16 cellular contexts compared by ENCODE assay signal in the genomic region with DNA sequence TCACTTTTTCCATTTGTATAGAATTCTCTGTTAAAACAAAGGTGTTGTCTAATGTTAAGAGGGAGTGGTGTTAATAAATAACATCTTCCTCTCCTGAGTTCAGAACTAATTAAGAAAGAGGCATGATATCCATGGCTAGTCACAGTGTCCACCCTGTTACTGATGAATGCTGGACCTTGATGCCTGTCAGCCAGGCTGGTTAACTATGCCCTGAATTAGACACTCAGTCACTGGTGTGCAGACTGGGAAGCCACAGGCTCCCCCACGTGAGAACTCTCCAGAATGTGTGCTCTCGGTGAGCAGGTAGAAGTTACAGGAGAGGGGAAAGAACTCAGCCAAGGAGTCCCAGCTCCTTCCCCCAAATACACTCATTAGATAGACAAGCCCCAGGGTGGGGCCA. TPM values are rescaled to one million over a fixed set of nuclear protein-coding genes. Genes with fewer than 3 reads are reported as not detected.
A peak's percentile ranks its signal among the peaks of the same experiment; 100 is the strongest.
DNase-seq lines count a peak whose midpoint lies in the region; ATAC-seq and TF ChIP-seq lines count a peak whose summit lies in the region.
"Had no signal": no experiment of that assay in that cellular context is flagged by ENCODE, and none has a peak within 500 bp of the region (broad histone marks: within the 10 kb centered on the region; RNA-seq: fewer than 3 reads in every experiment).

No MANE protein-coding gene starts in this region.

- ATAC-seq in GM23338 (no peak), GM18498 (IDR thresholded peaks at IDR 0.05; ENCODE audit: unreplicated experiment) (no peak), GM18873 (IDR thresholded peaks at IDR 0.05; ENCODE audit: low FRiP score, unreplicated experiment) (no peak)

- no peak overlapping the region for H3K4me3 Mint-ChIP-seq in GM23338
- no peak overlapping the region for H3K4me3 Mint-ChIP-seq in mesothelial cell of epicardium

- H3K9me2 ChIP-seq in GM23338 (ENCODE audit: insufficient read depth) = no peaks in the 10 kb centered on the region

- H4K20me1 ChIP-seq in GM23338 (replicated peaks; ENCODE audit: insufficient read depth) = no peaks in the 10 kb centered on the region; the same call in 1 of the 2 replicates
- peaks cover 14% of the 10 kb centered on the region for H4K20me1 ChIP-seq in smooth muscle cell (ENCODE audit: low read depth)

- H3K9me3 ChIP-seq in smooth muscle cell (replicated peaks; ENCODE audit: low read depth) = no peaks in the 10 kb centered on the region

- peaks cover 73% of the 10 kb centered on the region for H3K79me2 ChIP-seq in GM23338 (replicated peaks; ENCODE audit: insufficient read depth)
- H3K79me2 ChIP-seq in smooth muscle cell (ENCODE audit: low read depth) = peaks cover 56% of the 10 kb centered on the region

- no peak overlapping the region for H2AFZ ChIP-seq in GM23338
- H2AFZ ChIP-seq in smooth muscle cell (ENCODE audit: low read depth) = no peak overlapping the region

- WGBS in smooth muscle cell (ENCODE audit: low lambda C conversion rate) = 91% methylated on average over 2 of the region's 2 CpGs

- peaks cover 4% of the 10 kb centered on the region for H3K27me3 Mint-ChIP-seq in GM23338 (ENCODE audit: insufficient read depth, low read depth, poor library complexity)
- no peaks in the 10 kb centered on the region for H3K27me3 Mint-ChIP-seq in mesothelial cell of epicardium (ENCODE audit: low read depth)

- H3K4me2 ChIP-seq in GM23338 (no peak overlapping the region), smooth muscle cell (peak overlapping the region; percentile 12)

- no peak overlapping the region for H3K27ac ChIP-seq in GM23338 (ENCODE audit: low read depth)
- H3K27ac ChIP-seq in smooth muscle cell (ENCODE audit: low read depth) = no peak overlapping the region

- H3K4me1 Mint-ChIP-seq in GM23338 = peaks cover 11% of the 10 kb centered on the region; the same call in 2 of the 3 replicates
- peaks cover 46% of the 10 kb centered on the region for H3K4me1 Mint-ChIP-seq in mesothelial cell of epicardium

- no peaks in the 10 kb centered on the region for H3F3A ChIP-seq in GM23338 (replicated peaks; ENCODE audit: low read depth)
- peaks cover 6% of the 10 kb centered on the region for H3F3A ChIP-seq in smooth muscle cell (ENCODE audit: low read depth)

- no peaks in the 10 kb centered on the region for H3K27me3 ChIP-seq in GM23338 (ENCODE audit: insufficient read depth)
- no peaks in the 10 kb centered on the region for H3K27me3 ChIP-seq in smooth muscle cell (ENCODE audit: low read depth)

- 0 out of 2 replicates have a peak overlapping the region, but pooled peaks have one; percentile 27 for H3K27ac Mint-ChIP-seq in GM23338
- peak overlapping the region; percentile 33 for H3K27ac Mint-ChIP-seq in mesothelial cell of epicardium

- H3K4me1 ChIP-seq in GM23338 (ENCODE audit: insufficient read depth) = no peaks in the 10 kb centered on the region
- no peaks in the 10 kb centered on the region for H3K4me1 ChIP-seq in smooth muscle cell (ENCODE audit: low read depth)

- H3K9ac ChIP-seq in smooth muscle cell (ENCODE audit: low read depth) = no peak overlapping the region

- H3K4me3 ChIP-seq in GM23338 (no peak overlapping the region), epithelial cell of proximal tubule (ENCODE audit: low read depth, low read length) (peak overlapping the region; percentile 5), smooth muscle cell (no peak overlapping the region)

- DNase-seq in GM23338 (ENCODE audit: low spot score) = no peak
- peak; percentile 93 for DNase-seq in epithelial cell of proximal tubule (ENCODE audit: low read depth)
- no peak for DNase-seq in mesothelial cell of epicardium (ENCODE audit: low spot score in 2 of 2, unreplicated experiment in 2 of 2)
- DNase-seq in smooth muscle cell (lab: John Stamatoyannopoulos, UW; ENCODE audit: unreplicated experiment) = no peak
- DNase-seq in GM03348 (ENCODE audit: low spot score) = no peak
- DNase-seq in hypothalamus (lab: John Stamatoyannopoulos, UW) = no peak
- DNase-seq: Calu3, DMS79, H7, Kasumi-1, NCI-H187 treated with DMSO at 0.1 percent for 48 hours, NCI-H446, NCI-H748 treated with DMSO at 0.1 percent for 48 hours had no signal

- H3K9me3 Mint-ChIP-seq in GM23338 (peaks cover 12% of the 10 kb centered on the region), mesothelial cell of epicardium (peaks cover 18% of the 10 kb centered on the region)

- TF ChIP-seq CTCF in GM23338 (conservative IDR thresholded peaks at IDR 0.05; ENCODE audit: low read depth in 2 of 2) (no peak), epithelial cell of proximal tubule (conservative IDR thresholded peaks at IDR 0.05; ENCODE audit: low read depth, low read length) (no peak), mesothelial cell of epicardium (IDR thresholded peaks at IDR 0.05; ENCODE audit: unreplicated experiment) (no peak), smooth muscle cell (IDR thresholded peaks at IDR 0.05; ENCODE audit: borderline replicate concordance, insufficient read depth, poor library complexity, severe bottlenecking) (no peak)

- H3K36me3 ChIP-seq in GM23338 (ENCODE audit: insufficient read depth) = no peaks in the 10 kb centered on the region
- H3K36me3 ChIP-seq in smooth muscle cell (ENCODE audit: low read depth) = peaks cover 9% of the 10 kb centered on the region

- peaks cover 26% of the 10 kb centered on the region for H3K36me3 Mint-ChIP-seq in GM23338 (ENCODE audit: low read depth)
- H3K36me3 Mint-ChIP-seq in mesothelial cell of epicardium = peaks cover 24% of the 10 kb centered on the region

TF ChIP-seq in GM23338, 12 proteins besides CTCF, POLR2A, EP300 and RAD21 (continues in another document):
- TF ChIP-seq ZNF462 (CRISPR knock-in tag; IDR thresholded peaks at IDR 0.05) (no peak), JUNB (IDR thresholded peaks at IDR 0.05; ENCODE audit: unreplicated experiment) (no peak), EZH2 (IDR thresholded peaks at IDR 0.05; ENCODE audit: low read depth, unreplicated experiment) (no peak), NANOG (IDR thresholded peaks at IDR 0.05; ENCODE audit: borderline replicate concordance) (no peak), ZNF331 (CRISPR knock-in tag; IDR thresholded peaks at IDR 0.05; ENCODE audit: low read depth) (no peak), STAT1 (IDR thresholded peaks at IDR 0.05; ENCODE audit: unreplicated experiment) (no peak)

RNA-seq across cellular contexts. Expression of gene RNF113B, which starts 56.1 kb away (rescaled TPM):
- not detected in 2 replicates for total RNA-seq in GM23338 (2014; rRNA removed; shearing (Covaris generic))
- polyA plus RNA-seq in GM23338 (2016; fragmentation: Nextera tagmentation; extraction: Ambion mirVana) (0.19 and 0.21 TPM in 2 replicates), smooth muscle cell (0.38 TPM in 1 of 2 replicates, not detected in the other)
- total RNA-seq in epithelial cell of proximal tubule (not detected in 2 replicates), mesothelial cell of epicardium (not detected in 3 replicates), smooth muscle cell (not detected in 2 replicates)
- total RNA-seq: Calu3, G401, H7 had no signal
